ENCODE assay signal across 9 cellular contexts in genomic region chr11:68004551-68005335, GRCh38. TPM values are rescaled to one million over a fixed set of nuclear protein-coding genes. Genes with fewer than 3 reads are reported as not detected.
DNase-seq lines count a peak whose midpoint lies in the region; ATAC-seq, FAIRE-seq and TF ChIP-seq lines count a peak whose summit lies in the region.
"Had no signal": no experiment of that assay in that cellular context is flagged by ENCODE, and none has a peak within 500 bp of the region (broad histone marks: within the 10 kb centered on the region; RNA-seq: fewer than 3 reads in every experiment).

No MANE protein-coding gene starts in this region.

- peaks cover 5% of the 10 kb centered on the region for H3F3A ChIP-seq in OCI-LY1 (ENCODE audit: insufficient read depth, low read length)

- no peak for ATAC-seq in HG03565 (IDR thresholded peaks at IDR 0.05; ENCODE audit: unreplicated experiment)
- no peak for ATAC-seq in GM18498 (IDR thresholded peaks at IDR 0.05; ENCODE audit: unreplicated experiment)

- H3K79me2 ChIP-seq in OCI-LY1 (ENCODE audit: insufficient read depth, low read length) (no peaks in the 10 kb centered on the region), endothelial cell of umbilical vein (ENCODE audit: control insufficient read depth, insufficient read depth, low read length) (no peaks in the 10 kb centered on the region)

- no peaks in the 10 kb centered on the region for H3K9me2 ChIP-seq in OCI-LY1 (ENCODE audit: low read depth, low read length)

- no peak overlapping the region for H3K27ac Mint-ChIP-seq in progenitor cell of endocrine pancreas

- H3K27me3 ChIP-seq in OCI-LY1 (ENCODE audit: insufficient read depth, low read length) (no peaks in the 10 kb centered on the region), endothelial cell of umbilical vein (ENCODE audit: control insufficient read depth in 2 of 2, insufficient read depth in 2 of 2, low read length in 2 of 2) (no peaks in the 10 kb centered on the region)

- dilution Hi-C loops in endothelial cell of umbilical vein (cut with MboI; ENCODE audit: extremely low pct_ligation_motif_present, low sequenced_read_pairs), result no loop called here

- FAIRE-seq in endothelial cell of umbilical vein (lab: Jason Lieb, UNC), result no peak

- H3K27me3 Mint-ChIP-seq in progenitor cell of endocrine pancreas, result peaks cover 24% of the 10 kb centered on the region

- BruUV-seq in endothelial cell of umbilical vein (replicated peaks; lab: Mats Ljungman, UMichigan), result no TSS peak

- no peak for TF ChIP-seq POLR2A in endothelial cell of umbilical vein (IDR thresholded peaks at IDR 0.05; ENCODE audit: low read depth, low read length)

- H3K36me3 ChIP-seq in OCI-LY1 (ENCODE audit: insufficient read depth, low read length) (no peaks in the 10 kb centered on the region), endothelial cell of umbilical vein (ENCODE audit: control insufficient read depth in 2 of 2, extremely low read depth in 1 of 2, insufficient read depth in 2 of 2, low read length in 2 of 2) (no peaks in the 10 kb centered on the region)

- no peaks in the 10 kb centered on the region for H3K36me3 Mint-ChIP-seq in progenitor cell of endocrine pancreas (ENCODE audit: insufficient read depth)

- intact Hi-C loops in endothelial cell of umbilical vein (cut with micrococcal nuclease), result no loop called here

- H3K9me3 Mint-ChIP-seq in progenitor cell of endocrine pancreas (ENCODE audit: low read depth), result peaks cover 4% of the 10 kb centered on the region

- H3K4me3 ChIP-seq in GM12864 (ENCODE audit: low read depth, low read length) (peak overlapping the region; percentile 74), OCI-LY1 (ENCODE audit: low read depth, low read length, poor library complexity, severe bottlenecking) (peak overlapping the region; percentile 80), endothelial cell of umbilical vein (replicated peaks in 1 of 3; ENCODE audit: insufficient read depth in 1 of 3, low read depth in 1 of 3, low read length in 3 of 3) (no peak overlapping the region)

- H3K9me3 ChIP-seq in OCI-LY1 (ENCODE audit: low read length) (no peaks in the 10 kb centered on the region), endothelial cell of umbilical vein (replicated peaks; ENCODE audit: control insufficient read depth, insufficient read depth, low read length) (no peaks in the 10 kb centered on the region)

- no peaks in the 10 kb centered on the region for H4K20me1 ChIP-seq in OCI-LY1 (ENCODE audit: insufficient read depth, low read length)
- H4K20me1 ChIP-seq in endothelial cell of umbilical vein (replicated peaks; ENCODE audit: control insufficient read depth, extremely low read depth, insufficient read depth, low read length), result no peaks in the 10 kb centered on the region

- CTCF ChIA-PET in endothelial cell of umbilical vein (lab: Charles Lee), result no interaction called here

- H3K9me1 ChIP-seq in endothelial cell of umbilical vein (replicated peaks; ENCODE audit: control insufficient read depth, extremely low read depth, insufficient read depth, low read length), result no peaks in the 10 kb centered on the region

- H3K4me2 ChIP-seq in OCI-LY1 (ENCODE audit: low read length), result peak overlapping the region; percentile 97
- peak overlapping the region; percentile 65 for H3K4me2 ChIP-seq in endothelial cell of umbilical vein (ENCODE audit: insufficient read depth, low read length)

- H3K4me1 ChIP-seq in OCI-LY1 (ENCODE audit: insufficient read depth, low read length, severe bottlenecking) (peaks cover 40% of the 10 kb centered on the region), endothelial cell of umbilical vein (ENCODE audit: control insufficient read depth, extremely low read depth, insufficient read depth, low read length) (peaks cover 3% of the 10 kb centered on the region)

- DNase-seq in GM12864 (ENCODE audit: low read depth), result no peak
- DNase-seq in endothelial cell of umbilical vein (ENCODE audit: low read depth, low spot score), result no peak
- no peak for DNase-seq in progenitor cell of endocrine pancreas (ENCODE audit: low spot score, unreplicated experiment)
- no peak for DNase-seq in GM19240 (ENCODE audit: insufficient read length, low spot score)
- DNase-seq in HuH-7 (ENCODE audit: low spot score), result no peak
- DNase-seq: NCI-H1092 had no signal

- H2AFZ ChIP-seq in OCI-LY1 (ENCODE audit: low read length) (no peak overlapping the region), endothelial cell of umbilical vein (ENCODE audit: low read depth, low read length) (no peak overlapping the region)

- TF ChIP-seq CTCF in GM12864 (IDR thresholded peaks at IDR 0.05; ENCODE audit: low read depth, low read length, missing control alignments) (no peak), OCI-LY1 (IDR thresholded peaks at IDR 0.05; ENCODE audit: low read length) (no peak), endothelial cell of umbilical vein (IDR thresholded peaks at IDR 0.05; ENCODE audit: extremely low read depth in 1 of 2, insufficient read depth in 1 of 2, low read depth in 1 of 2, low read length in 2 of 2) (no peak), progenitor cell of endocrine pancreas (IDR thresholded peaks at IDR 0.05; ENCODE audit: unreplicated experiment) (no peak)

- peaks cover 7% of the 10 kb centered on the region for H3K4me1 Mint-ChIP-seq in progenitor cell of endocrine pancreas (ENCODE audit: low read depth)

- peak overlapping the region; percentile 56 for H3K4me3 Mint-ChIP-seq in progenitor cell of endocrine pancreas (ENCODE audit: low read depth)

- POLR2A ChIA-PET in endothelial cell of umbilical vein (lab: Charles Lee), result no interaction called here

- peak overlapping the region; percentile 76; the same call in 1 of the 2 replicates for H3K9ac ChIP-seq in OCI-LY1 (ENCODE audit: low read length)
- H3K9ac ChIP-seq in endothelial cell of umbilical vein (replicated peaks; ENCODE audit: extremely low read depth, insufficient read depth, low read length), result no peak overlapping the region

- H3K27ac ChIP-seq in OCI-LY1 (ENCODE audit: low read depth, low read length, poor library complexity, severe bottlenecking) (no peak overlapping the region), endothelial cell of umbilical vein (ENCODE audit: insufficient read depth, low read depth, low read length) (no peak overlapping the region)

TF ChIP-seq in endothelial cell of umbilical vein, 7 proteins besides CTCF, POLR2A, EP300 and RAD21 (continues in another document):
- no peak for TF ChIP-seq FOS (IDR thresholded peaks at IDR 0.05; ENCODE audit: borderline replicate concordance, insufficient read depth, low read length)
- TF ChIP-seq EZH2 (IDR thresholded peaks at IDR 0.05; ENCODE audit: borderline replicate concordance, low read depth, low read length, severe bottlenecking), result no peak
- no peak for TF ChIP-seq GATA2 (IDR thresholded peaks at IDR 0.05; ENCODE audit: insufficient read depth, insufficient read length, low read depth, low read length)
- TF ChIP-seq MYC (IDR thresholded peaks at IDR 0.05; ENCODE audit: low read depth, low read length), result no peak
- no peak for TF ChIP-seq JUN (IDR thresholded peaks at IDR 0.05; ENCODE audit: borderline replicate concordance, insufficient read depth, insufficient read length, low read depth)
- no peak for TF ChIP-seq POLR2AphosphoS5 (IDR thresholded peaks at IDR 0.05; ENCODE audit: insufficient read depth, low read depth, low read length)

RNA-seq across cellular contexts. Expression of gene UNC93B1, which starts 0.8 kb away (rescaled TPM):
- total RNA-seq in endothelial cell of umbilical vein, result 10.6 and 11.5 TPM in 2 replicates
- 18.9 and 22.0 TPM in 2 replicates for polyA plus RNA-seq in endothelial cell of umbilical vein
- 10.3 and 10.4 TPM in 2 replicates for polyA plus RNA-seq in endothelial cell of umbilical vein (2011; cell fraction: cytosol; rRNA removed)
- polyA plus RNA-seq in endothelial cell of umbilical vein (2011; cell fraction: nucleus; rRNA removed), result 24.8 and 26.9 TPM in 2 replicates
- polyA plus RNA-seq in endothelial cell of umbilical vein (2012), result 5.5 and 9.4 TPM in 2 replicates
- polyA minus RNA-seq in endothelial cell of umbilical vein, result 13.4 and 14.2 TPM in 2 replicates
- 23.5 TPM for polyA minus RNA-seq in endothelial cell of umbilical vein (2011; cell fraction: cytosol; rRNA and poly(A)+ RNA removed)
- 5.4 and 6.4 TPM in 2 replicates for polyA minus RNA-seq in endothelial cell of umbilical vein (2011; cell fraction: nucleus; rRNA and poly(A)+ RNA removed)
- 6.7 and 8.0 TPM in 2 replicates for total RNA-seq in progenitor cell of endocrine pancreas

RNA-seq across cellular contexts. Expression of gene ALDH3B1, which starts 5.4 kb away (rescaled TPM):
- 0.13 and 0.37 TPM in 2 replicates for total RNA-seq in endothelial cell of umbilical vein
- 1.0 TPM in 2 replicates for polyA plus RNA-seq in endothelial cell of umbilical vein
- 0.53 and 0.69 TPM in 2 replicates for polyA plus RNA-seq in endothelial cell of umbilical vein (2011; cell fraction: cytosol; rRNA removed)
- 0.46 and 0.53 TPM in 2 replicates for polyA plus RNA-seq in endothelial cell of umbilical vein (2011; cell fraction: nucleus; rRNA removed)
- 0.11 and 0.12 TPM in 2 replicates for polyA plus RNA-seq in endothelial cell of umbilical vein (2012)
- polyA minus RNA-seq in endothelial cell of umbilical vein, result 0.32 and 0.34 TPM in 2 replicates
- 25.6 TPM for polyA minus RNA-seq in endothelial cell of umbilical vein (2011; cell fraction: cytosol; rRNA and poly(A)+ RNA removed)
- 0.19 and 0.34 TPM in 2 replicates for polyA minus RNA-seq in endothelial cell of umbilical vein (2011; cell fraction: nucleus; rRNA and poly(A)+ RNA removed)
- total RNA-seq in progenitor cell of endocrine pancreas, result not detected in 2 replicates

RNA-seq across cellular contexts. Expression of gene NDUFS8, which starts 25.7 kb away (rescaled TPM):
- total RNA-seq in endothelial cell of umbilical vein, result 150 and 170 TPM in 2 replicates
- 166 and 220 TPM in 2 replicates for polyA plus RNA-seq in endothelial cell of umbilical vein
- polyA plus RNA-seq in endothelial cell of umbilical vein (2011; cell fraction: cytosol; rRNA removed), result 85.9 and 127 TPM in 2 replicates
- polyA plus RNA-seq in endothelial cell of umbilical vein (2011; cell fraction: nucleus; rRNA removed), result 58.1 and 68.9 TPM in 2 replicates
- 96.4 and 179 TPM in 2 replicates for polyA plus RNA-seq in endothelial cell of umbilical vein (2012)
- 74.2 and 83.9 TPM in 2 replicates for polyA minus RNA-seq in endothelial cell of umbilical vein
- polyA minus RNA-seq in endothelial cell of umbilical vein (2011; cell fraction: cytosol; rRNA and poly(A)+ RNA removed), result 260 TPM
- polyA minus RNA-seq in endothelial cell of umbilical vein (2011; cell fraction: nucleus; rRNA and poly(A)+ RNA removed), result 32.0 and 34.3 TPM in 2 replicates
- total RNA-seq in progenitor cell of endocrine pancreas, result 113 and 125 TPM in 2 replicates

RNA-seq across cellular contexts. Expression of gene TCIRG1, which starts 34.1 kb away (rescaled TPM):
- total RNA-seq in endothelial cell of umbilical vein, result 124 and 134 TPM in 2 replicates
- polyA plus RNA-seq in endothelial cell of umbilical vein, result 183 and 236 TPM in 2 replicates
- 40.1 and 59.5 TPM in 2 replicates for polyA plus RNA-seq in endothelial cell of umbilical vein (2011; cell fraction: cytosol; rRNA removed)
- polyA plus RNA-seq in endothelial cell of umbilical vein (2011; cell fraction: nucleus; rRNA removed), result 830 and 950 TPM in 2 replicates
- 58.8 and 85.6 TPM in 2 replicates for polyA plus RNA-seq in endothelial cell of umbilical vein (2012)
- polyA minus RNA-seq in endothelial cell of umbilical vein, result 57.6 and 77.2 TPM in 2 replicates
- 26.6 TPM for polyA minus RNA-seq in endothelial cell of umbilical vein (2011; cell fraction: cytosol; rRNA and poly(A)+ RNA removed)
- polyA minus RNA-seq in endothelial cell of umbilical vein (2011; cell fraction: nucleus; rRNA and poly(A)+ RNA removed), result 109 and 157 TPM in 2 replicates
- total RNA-seq in progenitor cell of endocrine pancreas, result 33.6 and 35.5 TPM in 2 replicates

Comparison
In these comparisons a context has a peak if more than half of its experiments do, and no peak if none do; other contexts are left out.
1. H3K4me3 ChIP-seq: peak in GM12864 (single experiment) and OCI-LY1 (single experiment); none in endothelial cell of umbilical vein (0 of 3).